In genomic region chr20:8210749-8211148, GRCh38 we compare ENCODE assay signal across 26 cellular contexts.
DNase-seq lines count a peak whose midpoint lies in the region; ATAC-seq, FAIRE-seq and TF ChIP-seq lines count a peak whose summit lies in the region.
"Had no signal": no experiment of that assay in that cellular context is flagged by ENCODE, and none has a peak within 500 bp of the region (broad histone marks: within the 10 kb centered on the region; RNA-seq: fewer than 3 reads in every experiment).

No MANE protein-coding gene starts in this region.

- POLR2A ChIA-PET in HepG2 (lab: Yijun Ruan, JAX), result no interaction called here

- peaks cover 43 to 77% (median 59%) of the 10 kb centered on the region in 10 experiments for H3K4me1 ChIP-seq in BLaER1 treated with 17β-estradiol and CSF1 and Interleukin-3, amounts not matched to agents 10 nM and 100 nM
- H3K4me1 ChIP-seq in HepG2 (ENCODE audit: insufficient read depth, low read length), result peaks cover 72% of the 10 kb centered on the region

- no peak overlapping the region for H3K4me3 ChIP-seq in BLaER1 treated with 17β-estradiol and CSF1 and Interleukin-3, amounts not matched to agents 10 nM and 100 nM
- H3K4me3 ChIP-seq in neural cell (ENCODE audit: low read length) (peak overlapping the region; percentile 1), HepG2 (replicated peaks in 1 of 3; ENCODE audit: insufficient read depth in 1 of 3, low read depth in 2 of 3, low read length in 3 of 3) (no peak overlapping the region)
- H3K4me3 ChIP-seq: GM12878 had no signal

- H3K36me3 Mint-ChIP-seq in HFFc6 (ENCODE audit: low read depth), result peaks cover 9% of the 10 kb centered on the region; the same call in 1 of the 2 replicates
- H3K36me3 Mint-ChIP-seq: CD4-positive, alpha-beta memory T cell; CD4-positive, CD25-positive, alpha-beta regulatory T cell had no signal

- TF ChIP-seq RAD21 in neural cell (conservative IDR thresholded peaks at IDR 0.05) (no peak), HepG2 (CRISPR knock-in tag; IDR thresholded peaks at IDR 0.05) (no peak)

- TF ChIP-seq EP300 in neural cell (conservative IDR thresholded peaks at IDR 0.05; ENCODE audit: poor library complexity, severe bottlenecking) (peak; percentile 63), HepG2 (IDR thresholded peaks at IDR 0.05; ENCODE audit: low read depth in 2 of 2, low read length in 2 of 2) (no peak), HepG2 (CRISPR knock-in tag; IDR thresholded peaks at IDR 0.05; ENCODE audit: borderline replicate concordance) (no peak)

- ATAC-seq in HG03175 (IDR thresholded peaks at IDR 0.05; ENCODE audit: unreplicated experiment) (no peak), HepG2 (no peak)
- ATAC-seq: GM12878 had no signal

- H3K9me3 Mint-ChIP-seq in HFFc6, result no peaks in the 10 kb centered on the region
- H3K9me3 Mint-ChIP-seq: CD14-positive monocyte; CD4-positive, alpha-beta memory T cell; CD4-positive, CD25-positive, alpha-beta regulatory T cell; CD8-positive, alpha-beta memory T cell had no signal

- DNase-seq in HFFc6 (no peak), NCI-H524 treated with DMSO at 0.1 percent for 48 hours (lab: John Stamatoyannopoulos, UW) (no peak), HepG2 (ENCODE audit: low spot score) (no peak)
- DNase-seq: 8988T; AML-193; C1 segment of cervical spinal cord; CD4-positive, alpha-beta memory T cell; CD4-positive, CD25-positive, alpha-beta regulatory T cell; CD8-positive, alpha-beta memory T cell; COR-L47; DMS 273 treated with DMSO at 0.1 percent for 48 hours; DMS153; DMS53; DMS79; DND-41; EL; GDM1 had no signal

- H3K9me3 ChIP-seq in BLaER1 treated with 17β-estradiol and CSF1 and Interleukin-3, amounts not matched to agents 10 nM and 100 nM (replicated peaks in 1 of 11), result peaks cover 0 to 8% (median 0%) of the 10 kb centered on the region in 11 experiments; a peak in 2 of 22 replicates
- no peaks in the 10 kb centered on the region for H3K9me3 ChIP-seq in neural cell (ENCODE audit: low read length)
- H3K9me3 ChIP-seq in HepG2 (ENCODE audit: low read length), result no peaks in the 10 kb centered on the region

- no peak for TF ChIP-seq CTCF in HFFc6 (IDR thresholded peaks at IDR 0.05)
- TF ChIP-seq CTCF in neural cell (IDR thresholded peaks at IDR 0.05; ENCODE audit: poor library complexity, severe bottlenecking), result no peak
- no peak for TF ChIP-seq CTCF in HepG2 (CRISPR knock-in tag; IDR thresholded peaks at IDR 0.05)

- no peak overlapping the region for H3K9ac ChIP-seq in BLaER1 treated with 17β-estradiol and CSF1 and Interleukin-3, amounts not matched to agents 10 nM and 100 nM
- no peak overlapping the region for H3K9ac ChIP-seq in neural cell (ENCODE audit: low read length)
- no peak overlapping the region for H3K9ac ChIP-seq in HepG2 (ENCODE audit: insufficient read depth, low read depth, low read length)

- in situ Hi-C loops in HepG2 (cut with HindIII; ENCODE audit: extremely low pct_ligation_motif_present, low pct_unique_long_range_greater_than_20kb), result no loop called here

- no peaks in the 10 kb centered on the region for H3K36me3 ChIP-seq in BLaER1 treated with 17β-estradiol and CSF1 and Interleukin-3, amounts not matched to agents 10 nM and 100 nM
- no peaks in the 10 kb centered on the region for H3K36me3 ChIP-seq in neural cell (ENCODE audit: insufficient read depth, low read length)
- H3K36me3 ChIP-seq in HepG2 (replicated peaks in 1 of 2; ENCODE audit: control insufficient read depth in 1 of 2, insufficient read depth in 2 of 2, low read length in 2 of 2), result peaks cover 0 to 2% of the 10 kb centered on the region in 2 experiments; a peak in 2 of 5 replicates

- H3K4me3 Mint-ChIP-seq in HFFc6, result no peak overlapping the region
- H3K4me3 Mint-ChIP-seq: B cell; CD14-positive monocyte; CD4-positive, alpha-beta memory T cell; CD4-positive, CD25-positive, alpha-beta regulatory T cell; CD8-positive, alpha-beta memory T cell had no signal

- no peaks in the 10 kb centered on the region for H3K27me3 ChIP-seq in BLaER1 treated with 17β-estradiol and CSF1 and Interleukin-3, amounts not matched to agents 10 nM and 100 nM
- no peaks in the 10 kb centered on the region for H3K27me3 ChIP-seq in neural cell (ENCODE audit: insufficient read depth, low read depth, low read length)
- no peaks in the 10 kb centered on the region for H3K27me3 ChIP-seq in HepG2 (ENCODE audit: control insufficient read depth in 1 of 2, insufficient read depth in 2 of 2, low read length in 2 of 2)

- WGBS in HepG2 (ENCODE audit: low lambda C conversion rate), result 92% methylated on average over 1 of the region's 1 CpG

- TF ChIP-seq POLR2A in HepG2 (IDR thresholded peaks at IDR 0.05; ENCODE audit: insufficient read depth in 1 of 2, low read depth in 2 of 2, low read length in 2 of 2), result no peak

- intact Hi-C loops in HepG2 (cut with micrococcal nuclease; ENCODE audit: unreplicated experiment), result no loop called here

- H3K27me3 Mint-ChIP-seq in HFFc6 (ENCODE audit: insufficient read depth), result no peaks in the 10 kb centered on the region
- H3K27me3 Mint-ChIP-seq: CD4-positive, alpha-beta memory T cell; CD8-positive, alpha-beta memory T cell had no signal

- H3K9me2 ChIP-seq in neural cell (ENCODE audit: insufficient read depth, low read length), result no peaks in the 10 kb centered on the region

- no TSS peak for BruUV-seq in HepG2 (replicated peaks; lab: Mats Ljungman, UMichigan)

- H3K4me1 Mint-ChIP-seq in HFFc6 (ENCODE audit: low read depth), result peaks cover 89% of the 10 kb centered on the region

- no peaks in the 10 kb centered on the region; a peak in 1 of 22 replicates for H4K20me1 ChIP-seq in BLaER1 treated with 17β-estradiol and CSF1 and Interleukin-3, amounts not matched to agents 10 nM and 100 nM
- H4K20me1 ChIP-seq in neural cell (ENCODE audit: insufficient read depth) (no peaks in the 10 kb centered on the region), HepG2 (ENCODE audit: insufficient read depth, low read length) (no peaks in the 10 kb centered on the region)

- no peak for FAIRE-seq in HepG2 (lab: Jason Lieb, UNC)
- FAIRE-seq: A204.1, GM12878, GM12892, GM18507 had no signal

- no peak overlapping the region for H2AFZ ChIP-seq in neural cell (ENCODE audit: low read depth, low read length)
- no peak overlapping the region for H2AFZ ChIP-seq in HepG2 (ENCODE audit: low read length)

- no peak overlapping the region for H3K27ac ChIP-seq in BLaER1 treated with 17β-estradiol and CSF1 and Interleukin-3, amounts not matched to agents 10 nM and 100 nM
- H3K27ac ChIP-seq in neural cell (ENCODE audit: low read length) (no peak overlapping the region), HepG2 (ENCODE audit: extremely low read length, insufficient read depth, low read length) (no peak overlapping the region)

- H3K27ac Mint-ChIP-seq in HFFc6, result peak overlapping the region; percentile 25; the same call in 1 of the 2 replicates
- H3K27ac Mint-ChIP-seq: B cell; CD4-positive, alpha-beta memory T cell; CD4-positive, CD25-positive, alpha-beta regulatory T cell had no signal

- no peaks in the 10 kb centered on the region for H3F3A ChIP-seq in neural cell (ENCODE audit: insufficient read depth, low read length, poor library complexity, severe bottlenecking)

- peak overlapping the region in 6 of 11 experiments; percentile 9 to 78 (median 20); a peak in 5 of 22 replicates for H3K4me2 ChIP-seq in BLaER1 treated with 17β-estradiol and CSF1 and Interleukin-3, amounts not matched to agents 10 nM and 100 nM
- H3K4me2 ChIP-seq in neural cell (ENCODE audit: low read length) (no peak overlapping the region), HepG2 (ENCODE audit: low read depth, low read length) (no peak overlapping the region)

- no peaks in the 10 kb centered on the region for H3K79me2 ChIP-seq in neural cell (replicated peaks; ENCODE audit: insufficient read depth, low read length)
- H3K79me2 ChIP-seq in HepG2 (ENCODE audit: insufficient read depth, low read length), result peaks cover 31% of the 10 kb centered on the region

- CTCF ChIA-PET in HepG2 (lab: Yijun Ruan, JAX; ENCODE audit: low intra/inter-chr PET ratio, low total read pairs), result no interaction called here

TF ChIP-seq in neural cell, 6 proteins besides CTCF, POLR2A, EP300 and RAD21 (continues in another document):
- no peak for TF ChIP-seq EZH2 (IDR thresholded peaks at IDR 0.05; ENCODE audit: borderline replicate concordance, insufficient read depth, low read length, poor library complexity, severe bottlenecking)
- TF ChIP-seq POLR2AphosphoS5 (IDR thresholded peaks at IDR 0.05), result peak; percentile 55

TF ChIP-seq in HepG2, 621 proteins besides CTCF, POLR2A, EP300 and RAD21 (continues in another document):
- TF ChIP-seq SP4 (CRISPR knock-in tag; IDR thresholded peaks at IDR 0.05), result no peak
- no peak for TF ChIP-seq HNRNPLL (IDR thresholded peaks at IDR 0.05; ENCODE audit: low read depth, low read length, poor library complexity, severe bottlenecking)
- TF ChIP-seq HMGA1 (CRISPR knock-in tag; conservative IDR thresholded peaks at IDR 0.05), result no peak
- TF ChIP-seq SIX4 (CRISPR knock-in tag; IDR thresholded peaks at IDR 0.05), result no peak
- no peak for TF ChIP-seq BCLAF1 (IDR thresholded peaks at IDR 0.05)
- TF ChIP-seq REL (CRISPR knock-in tag; conservative IDR thresholded peaks at IDR 0.05), result no peak
- no peak for TF ChIP-seq DPF2 (CRISPR knock-in tag; IDR thresholded peaks at IDR 0.05; ENCODE audit: borderline replicate concordance, low read depth)

Comparison
In these comparisons a context has a peak if more than half of its experiments do, and no peak if none do; other contexts are left out.
1. H3K4me2 ChIP-seq: peak in BLaER1 treated with 17β-estradiol and CSF1 and Interleukin-3, amounts not matched to agents 10 nM and 100 nM (6 of 11); none in neural cell (single experiment) and HepG2 (single experiment).